In the genomic region with DNA sequence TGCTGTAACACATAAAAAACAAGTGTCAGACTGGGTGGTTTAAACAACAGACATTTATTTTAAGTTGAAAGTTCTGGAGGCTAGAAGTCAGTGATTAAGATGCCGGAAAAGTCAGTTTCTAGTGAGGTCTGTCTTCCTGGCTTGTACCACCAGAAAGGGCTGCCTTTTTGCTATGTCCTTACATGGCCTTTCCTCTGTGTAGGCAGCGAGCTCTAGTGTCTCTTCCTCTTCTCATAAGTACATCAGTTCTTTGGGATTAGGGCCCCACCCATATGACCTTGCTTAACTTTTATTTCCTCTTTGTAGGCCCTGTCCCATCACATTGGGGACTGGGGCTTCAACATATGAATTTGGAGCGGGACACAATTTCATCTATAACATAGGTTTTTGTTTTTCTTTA, we compare ENCODE assay signal across 21 cellular contexts.
DNase-seq lines count a peak whose midpoint lies in the region; ATAC-seq and TF ChIP-seq lines count a peak whose summit lies in the region.
"Had no signal": no experiment of that assay in that cellular context is flagged by ENCODE, and none has a peak within 500 bp of the region (broad histone marks: within the 10 kb centered on the region; RNA-seq: fewer than 3 reads in every experiment).

No MANE protein-coding gene starts in this region.

- intact Hi-C loops in tibial artery (cut with DNase I; ENCODE audit: low total_unique reads), result no loop called here

- ATAC-seq in GM19351 (IDR thresholded peaks at IDR 0.05; ENCODE audit: unreplicated experiment), result peak; percentile 83
- ATAC-seq in left lobe of liver, result peak; percentile 38
- no peak for ATAC-seq in HG03175 (IDR thresholded peaks at IDR 0.05; ENCODE audit: unreplicated experiment)
- ATAC-seq: activated CD8-positive, alpha-beta memory T cell treated with anti-CD3 and anti-CD28 coated beads, Interleukin-2, amount 10 ng/mL, durations not matched to agents 7 days and 5 days had no signal

- H3K9me3 ChIP-seq in WERI-Rb-1 (ENCODE audit: severe bottlenecking) (no peaks in the 10 kb centered on the region), tibial artery (no peaks in the 10 kb centered on the region)
- H3K9me3 ChIP-seq: esophagus muscularis mucosa, sigmoid colon, SJSA1, stomach had no signal

- no peak overlapping the region for H3K27ac ChIP-seq in WERI-Rb-1
- no peak overlapping the region for H3K27ac ChIP-seq in tibial artery
- H3K27ac ChIP-seq: esophagus muscularis mucosa, parathyroid adenoma, sigmoid colon, SJSA1, stomach had no signal

- TF ChIP-seq POLR2A in NB4 (IDR thresholded peaks at IDR 0.05; ENCODE audit: extremely low read depth, insufficient read length), result no peak

- H3K4me3 ChIP-seq in NB4 (ENCODE audit: low read depth, low read length) (no peak overlapping the region), WERI-Rb-1 (ENCODE audit: low read depth, low read length) (no peak overlapping the region), tibial artery (no peak overlapping the region)
- H3K4me3 ChIP-seq: esophagus muscularis mucosa, sigmoid colon, SJSA1, stomach had no signal

- H3K27me3 ChIP-seq in WERI-Rb-1 (ENCODE audit: insufficient read depth, low read depth, severe bottlenecking) (no peaks in the 10 kb centered on the region), tibial artery (no peaks in the 10 kb centered on the region)
- H3K27me3 ChIP-seq: esophagus muscularis mucosa, sigmoid colon, SJSA1, stomach had no signal

- no peaks in the 10 kb centered on the region for H3K4me1 ChIP-seq in tibial artery
- H3K4me1 ChIP-seq: parathyroid adenoma, sigmoid colon, SJSA1 had no signal

- no peaks in the 10 kb centered on the region for H3K36me3 ChIP-seq in WERI-Rb-1
- no peaks in the 10 kb centered on the region for H3K36me3 ChIP-seq in tibial artery
- H3K36me3 ChIP-seq: sigmoid colon, SJSA1 had no signal

- peak; percentile 78 for DNase-seq in CD1c-positive myeloid dendritic cell (ENCODE audit: extremely low spot score)
- peak; percentile 70 for DNase-seq in NB4 (ENCODE audit: low read depth)
- no peak for DNase-seq in left lobe of liver (ENCODE audit: low spot score)
- DNase-seq in WERI-Rb-1, result no peak
- no peak for DNase-seq in tibial artery
- DNase-seq in globus pallidus (ENCODE audit: low spot score), result no peak
- DNase-seq: activated CD4-positive, alpha-beta T cell treated with anti-CD3 and anti-CD28 coated beads for 1 hour; activated CD8-positive, alpha-beta memory T cell treated with anti-CD3 and anti-CD28 coated beads, Interleukin-2, amount 10 ng/mL, durations not matched to agents 7 days and 5 days; activated gamma-delta T cell; amniotic stem cell; caudate nucleus; COR-L47; NCI-H1048; NCI-H510A treated with DMSO at 0.1 percent for 48 hours; sigmoid colon; stomach had no signal

- TF ChIP-seq CTCF in NB4 (IDR thresholded peaks at IDR 0.05; ENCODE audit: low read depth, low read length), result no peak
- no peak for TF ChIP-seq CTCF in WERI-Rb-1 (IDR thresholded peaks at IDR 0.05; ENCODE audit: low read depth, low read length)
- no peak for TF ChIP-seq CTCF in tibial artery (IDR thresholded peaks at IDR 0.05)

Comparison
In these comparisons a context has a peak if more than half of its experiments do, and no peak if none do; other contexts are left out.
1. DNase-seq: peak in CD1c-positive myeloid dendritic cell (single experiment) and NB4 (single experiment); none in left lobe of liver (single experiment), WERI-Rb-1 (single experiment), tibial artery (0 of 2) and globus pallidus (single experiment).